In the genomic region with DNA sequence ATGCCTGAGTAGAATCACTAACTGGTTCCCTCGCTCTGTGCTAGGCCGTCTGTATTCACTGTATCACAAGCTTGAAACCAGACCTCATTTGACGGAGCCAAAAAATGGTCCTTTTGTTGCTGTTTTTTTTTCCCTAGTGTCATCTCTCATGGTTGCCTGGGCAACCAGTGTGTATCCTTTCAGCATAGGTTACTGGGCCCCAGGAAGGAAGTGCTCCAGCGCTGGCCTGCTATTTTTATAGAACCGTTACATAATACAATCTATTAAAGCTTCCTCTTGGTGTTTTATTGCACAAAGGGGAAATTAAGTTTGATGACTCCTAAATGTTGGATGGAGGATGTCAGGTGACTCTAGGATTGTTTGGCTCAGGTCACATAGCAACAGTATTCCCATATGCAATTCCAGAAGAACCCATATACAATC, we compare ENCODE assay signal across 8 cellular contexts.
DNase-seq lines count a peak whose midpoint lies in the region; ATAC-seq and TF ChIP-seq lines count a peak whose summit lies in the region.

No MANE protein-coding gene starts in this region.

- DNase-seq in dermis blood vessel endothelial cell: peak; percentile 94
- DNase-seq in upper lobe of left lung: peak in 1 of 2 donors; percentile 69
- no peak for DNase-seq in vagina (ENCODE audit: extremely low spot score in 2 of 2)
- DNase-seq in germinal center (ENCODE audit: low spot score): no peak

- H4K20me1 ChIP-seq in OCI-LY3 (ENCODE audit: insufficient read depth, low read length): no peaks in the 10 kb centered on the region

- TF ChIP-seq EP300 in upper lobe of left lung (IDR thresholded peaks at IDR 0.05): no peak

- H3K9ac ChIP-seq in OCI-LY3 (ENCODE audit: low read length): no peak overlapping the region

- no peak overlapping the region for H3K27ac ChIP-seq in OCI-LY3 (ENCODE audit: low read length)
- peak overlapping the region; percentile 64 for H3K27ac ChIP-seq in mesodermal cell (ENCODE audit: low read depth, low read length, severe bottlenecking)
- peak overlapping the region in 2 of 4 donors; percentile 8 to 22 for H3K27ac ChIP-seq in upper lobe of left lung
- H3K27ac ChIP-seq in vagina: no peak overlapping the region

- H3K4me2 ChIP-seq in OCI-LY3 (ENCODE audit: low read length): no peak overlapping the region

- H3K4me3 ChIP-seq in OCI-LY3 (ENCODE audit: low read length) (no peak overlapping the region), mesodermal cell (ENCODE audit: extremely low read depth, insufficient read depth, low read length, poor library complexity, severe bottlenecking) (no peak overlapping the region), upper lobe of left lung (no peak overlapping the region), vagina (no peak overlapping the region)

- H3K36me3 ChIP-seq in OCI-LY3 (replicated peaks; ENCODE audit: low read depth, low read length) (no peaks in the 10 kb centered on the region), mesodermal cell (ENCODE audit: control insufficient read depth, insufficient read depth, low read length) (no peaks in the 10 kb centered on the region), upper lobe of left lung (no peaks in the 10 kb centered on the region), vagina (no peaks in the 10 kb centered on the region)

- TF ChIP-seq CTCF in OCI-LY3 (IDR thresholded peaks at IDR 0.05; ENCODE audit: low read depth, low read length) (no peak), upper lobe of left lung (IDR thresholded peaks at IDR 0.05) (no peak), vagina (IDR thresholded peaks at IDR 0.05) (no peak)

- H3K9me3 ChIP-seq in OCI-LY3 (ENCODE audit: insufficient read depth, low read length) (no peaks in the 10 kb centered on the region), mesodermal cell (ENCODE audit: control insufficient read depth, low read length) (no peaks in the 10 kb centered on the region), upper lobe of left lung (no peaks in the 10 kb centered on the region), vagina (no peaks in the 10 kb centered on the region)

- TF ChIP-seq POLR2A in upper lobe of left lung (IDR thresholded peaks at IDR 0.05) (no peak), vagina (IDR thresholded peaks at IDR 0.05) (no peak)

- H3K79me2 ChIP-seq in OCI-LY3 (ENCODE audit: low read length): no peaks in the 10 kb centered on the region

- intact Hi-C loops in vagina (cut with DNase I): no loop called here

- H3K4me1 ChIP-seq in OCI-LY3 (ENCODE audit: low read length) (no peaks in the 10 kb centered on the region), mesodermal cell (ENCODE audit: control insufficient read depth, insufficient read depth, low read length, poor library complexity, severe bottlenecking) (peaks cover 4% of the 10 kb centered on the region), upper lobe of left lung (peaks cover 10 to 32% (median 17%) of the 10 kb centered on the region in 4 donors), vagina (peaks cover 18% of the 10 kb centered on the region)

- H2AFZ ChIP-seq in OCI-LY3 (ENCODE audit: low read depth, low read length): 0 out of 2 replicates have a peak overlapping the region, but pooled peaks have one; percentile 28

- no peaks in the 10 kb centered on the region for H3K27me3 ChIP-seq in OCI-LY3 (ENCODE audit: low read depth, low read length)
- H3K27me3 ChIP-seq in upper lobe of left lung: no peaks in the 10 kb centered on the region
- no peaks in the 10 kb centered on the region for H3K27me3 ChIP-seq in vagina

- 60 to 62% methylated on average over 1 to 3 of the region's 5 CpGs for WGBS in mesodermal cell (ENCODE audit: insufficient coverage in 2 of 2), 2 experiments
- WGBS in upper lobe of left lung, 2 donors: 26 to 36% methylated on average over 5 of the region's 5 CpGs

- ATAC-seq in GM18498 (IDR thresholded peaks at IDR 0.05; ENCODE audit: unreplicated experiment) (peak; percentile 51), HG03060 (IDR thresholded peaks at IDR 0.05; ENCODE audit: low read depth, unreplicated experiment) (peak; percentile 51), upper lobe of left lung (ENCODE audit: low FRiP score in 2 of 2) (peak; percentile 67 to 93)
